Comparison of ENCODE assay signal across 1 cellular context in the genomic region with DNA sequence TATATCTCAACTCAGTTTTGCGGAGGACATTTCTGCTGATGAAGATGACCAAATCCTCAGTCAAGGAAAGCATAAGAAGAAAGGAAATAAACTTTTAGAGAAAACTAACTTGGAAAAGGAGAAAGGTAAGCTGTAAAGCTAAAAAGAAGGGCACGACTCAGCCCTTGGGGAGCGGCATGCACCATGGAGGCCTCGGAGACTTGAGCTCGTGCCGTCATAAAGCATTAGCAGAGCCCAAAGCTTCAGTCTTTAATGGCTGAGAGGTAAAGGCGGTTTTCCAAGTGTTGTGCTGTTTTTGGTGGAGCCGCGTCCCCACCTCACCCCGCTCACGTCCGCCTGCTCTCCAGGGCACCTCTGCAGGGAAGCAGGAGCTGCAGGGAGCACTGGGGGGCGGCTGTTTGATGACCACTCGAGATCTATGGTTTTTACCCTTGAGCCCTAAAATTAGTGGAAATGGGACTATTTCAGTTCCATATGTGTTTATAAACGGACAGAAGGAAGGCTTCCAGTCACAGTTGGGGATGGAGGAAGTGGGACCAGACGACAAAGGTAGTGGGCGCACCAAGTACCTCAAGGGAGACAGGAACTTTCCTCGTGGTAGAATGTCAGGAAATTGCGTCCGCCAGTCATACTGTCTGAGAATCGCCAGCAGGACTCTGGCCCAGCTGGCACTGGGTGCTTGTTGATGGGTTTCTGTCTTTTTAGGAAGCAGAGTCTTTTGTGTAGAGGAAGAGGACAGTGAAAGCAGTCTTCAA.
A peak's percentile ranks its signal among the peaks of the same experiment; 100 is the strongest.
TF ChIP-seq lines count a peak whose summit lies in the region.

No MANE protein-coding gene starts in this region.

TF ChIP-seq in K562, 482 proteins besides CTCF, POLR2A, EP300 and RAD21:
- no peak for TF ChIP-seq ZKSCAN8 (CRISPR knock-in tag; IDR thresholded peaks at IDR 0.05)
- 0 out of 2 replicates have a peak, but pooled peaks have one; percentile 7 for TF ChIP-seq POLR2AphosphoS5 (IDR thresholded peaks at IDR 0.05; ENCODE audit: control insufficient read depth, insufficient read depth, low read depth, low read length)
